Comparison of ENCODE assay signal across 8 cellular contexts in the genomic region with DNA sequence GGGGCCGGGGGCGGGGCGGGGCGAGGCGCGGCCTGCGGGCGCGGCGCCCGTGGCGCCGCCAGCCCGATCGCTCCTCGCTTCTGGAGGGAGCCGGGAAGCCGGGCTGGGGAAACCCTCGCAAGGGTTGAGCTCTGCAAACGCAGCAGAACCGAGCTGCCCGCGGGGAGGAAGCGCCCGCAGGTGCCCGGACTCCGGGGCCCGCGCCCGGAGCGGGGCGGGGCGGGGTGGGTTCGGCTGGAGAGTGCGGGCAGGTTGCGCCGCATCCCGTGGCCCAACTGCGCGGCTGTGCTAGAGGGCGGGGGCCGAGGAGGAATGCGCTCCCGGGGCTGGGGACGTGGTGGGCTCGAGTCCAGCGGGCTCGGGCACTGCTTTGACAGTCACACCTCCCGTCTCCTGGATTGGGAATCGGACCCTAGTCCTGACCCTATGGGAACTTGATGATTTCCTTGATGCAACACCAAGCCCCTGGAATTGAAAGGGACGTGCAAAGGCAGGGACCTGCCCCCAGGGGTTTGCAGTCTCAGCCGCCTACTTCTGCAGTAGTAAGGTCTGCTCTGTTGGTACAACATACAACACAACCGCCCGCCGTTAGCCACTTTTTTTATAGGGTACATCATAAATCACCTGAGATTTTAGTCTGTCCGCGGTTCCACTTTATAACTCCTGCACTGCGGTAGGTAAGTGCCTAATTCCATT. TPM values are rescaled to one million over a fixed set of nuclear protein-coding genes. Genes with fewer than 3 reads are reported as not detected.
DNase-seq lines count a peak whose midpoint lies in the region; ATAC-seq and TF ChIP-seq lines count a peak whose summit lies in the region.

No MANE protein-coding gene starts in this region.

- intact Hi-C loops in lower leg skin (cut with DNase I; ENCODE audit: low total_unique reads): no loop called here

- peak overlapping the region; percentile 78 for H3K4me3 ChIP-seq in lower leg skin (ENCODE audit: low read depth, poor library complexity, severe bottlenecking)

- TF ChIP-seq CTCF in lower leg skin (IDR thresholded peaks at IDR 0.05): no peak

- no peak for TF ChIP-seq POLR2A in lower leg skin (IDR thresholded peaks at IDR 0.05)

- in situ Hi-C loops in KBM-7 (cut with MboI; ENCODE audit: low pct_unique_long_range_greater_than_20kb, low sequenced_read_pairs): no loop called here

- WGBS in lower leg skin, 2 donors: 2 to 3% methylated on average over 18 to 31 of the region's 58 CpGs

- DNase-seq in GM03348 (ENCODE audit: low spot score): peak; percentile 86
- DNase-seq in KBM-7: peak; percentile 56
- peak; percentile 56 for DNase-seq in activated CD4-positive, alpha-beta T cell treated with anti-CD3 and anti-CD28 coated beads for 48 hours
- peak; percentile 81 for DNase-seq in ecto neural progenitor cell (ENCODE audit: low spot score)
- DNase-seq in lower leg skin (ENCODE audit: low spot score in 2 of 2): peak; percentile 55 to 94
- peak; percentile 17 for DNase-seq in stimulated activated CD8-positive, alpha-beta memory T cell treated with anti-CD3 and anti-CD28 coated beads, Interleukin-12 subunit alpha, Interleukin-12 subunit beta, amount 100 ng/mL, for 4 hours (ENCODE audit: low read depth)
- DNase-seq in NCI-H2029 treated with DMSO at 0.1 percent for 48 hours (lab: John Stamatoyannopoulos, UW): no peak

- peak; percentile 42 for ATAC-seq in GM21576 (IDR thresholded peaks at IDR 0.05; ENCODE audit: unreplicated experiment)

RNA-seq across cellular contexts. Expression of gene ZBTB38, which starts 34.3 kb away (rescaled TPM):
- 100 to 1,000 TPM in 1 of 4 donors, 10 to 100 TPM in 3; 46.8 to 104 (median 72.6) TPM for total RNA-seq in lower leg skin
